In genomic region chr16:87231911-87232310, GRCh38 we compare ENCODE assay signal across 36 cellular contexts.
"Had no signal": no experiment of that assay in that cellular context is flagged by ENCODE, and none has a peak within 500 bp of the region (broad histone marks: within the 10 kb centered on the region; RNA-seq: fewer than 3 reads in every experiment).

No MANE protein-coding gene starts in this region.

- DNase-seq: Kasumi-1, MG63, MM.1S, MV-4-11, NCI-H1048, NCI-H1092, NCI-H1092 treated with DMSO at 0.1 percent for 48 hours, NCI-H1105, NCI-H1105 treated with DMSO at 0.1 percent for 48 hours, NCI-H1417, NCI-H1417 treated with DMSO at 0.1 percent for 48 hours, NCI-H1436, NCI-H1436 treated with DMSO at 0.1 percent for 48 hours, NCI-H146, NCI-H1694, NCI-H1694 treated with DMSO at 0.1 percent for 48 hours, NCI-H187, NCI-H187 treated with DMSO at 0.1 percent for 48 hours, NCI-H1930, NCI-H2029, NCI-H2029 treated with DMSO at 0.1 percent for 48 hours, NCI-H2081, NCI-H2081 treated with DMSO at 0.1 percent for 48 hours, NCI-H2107, NCI-H2171, NCI-H2171 treated with DMSO at 0.1 percent for 48 hours, NCI-H2227 treated with DMSO at 0.1 percent for 48 hours, NCI-H226, NCI-H345, NCI-H446, NCI-H446 treated with DMSO at 0.1 percent for 48 hours, NCI-H510A, NCI-H510A treated with DMSO at 0.1 percent for 48 hours, NCI-H524, NCI-H524 treated with DMSO at 0.1 percent for 48 hours, NCI-H526 had no signal

- H3K36me3 ChIP-seq: MG63 had no signal

- H3K27me3 ChIP-seq: MG63 had no signal

- H3K4me3 ChIP-seq: MG63 had no signal

- H3K9me3 ChIP-seq: MG63 had no signal
